In genomic region chr2:84874381-84875212, GRCh38 we compare ENCODE assay signal across 17 cellular contexts. TPM values are rescaled to one million over a fixed set of nuclear protein-coding genes. Genes with fewer than 3 reads are reported as not detected.
DNase-seq lines count a peak whose midpoint lies in the region; ATAC-seq, FAIRE-seq and TF ChIP-seq lines count a peak whose summit lies in the region.
"Had no signal": no experiment of that assay in that cellular context is flagged by ENCODE, and none has a peak within 500 bp of the region (broad histone marks: within the 10 kb centered on the region; RNA-seq: fewer than 3 reads in every experiment).

No MANE protein-coding gene starts in this region.

- DNase-seq in CD4-positive, alpha-beta memory T cell: peak in 1 of 5 donors; percentile 71
- DNase-seq in IMR-90: peak; percentile 80
- peak; percentile 29 for DNase-seq in astrocyte (ENCODE audit: low read depth)
- peak; percentile 51 for DNase-seq in mesenchymal stem cell
- no peak for DNase-seq in hippocampal formation (lab: John Stamatoyannopoulos, UW)
- DNase-seq in amniotic stem cell (lab: John Stamatoyannopoulos, UW): no peak
- DNase-seq: Caco-2; caudate nucleus; erythroblast; left ventricle myocardium superior; NCI-H2171; NK-92 treated with Interleukin-12 subunit alpha and Interleukin-12 subunit beta, amount 100 ng/mL, for 24 hours; SIG-M5; spleen had no signal

- H3K79me2 ChIP-seq in astrocyte (ENCODE audit: insufficient read depth, low read length): no peaks in the 10 kb centered on the region

- peak overlapping the region; percentile 16 for H3K27ac ChIP-seq in CD4-positive, alpha-beta memory T cell (ENCODE audit: low read depth, low read length)
- H3K27ac ChIP-seq in IMR-90 (ENCODE audit: insufficient read depth, low read length) (no peak overlapping the region), astrocyte (ENCODE audit: low read depth, low read length) (no peak overlapping the region), mesenchymal stem cell (ENCODE audit: low read length, poor library complexity, severe bottlenecking) (no peak overlapping the region)
- H3K27ac ChIP-seq: thoracic aorta had no signal

- H3K79me1 ChIP-seq in IMR-90 (ENCODE audit: low read depth in 1 of 2, low read length in 2 of 2) (peaks cover 27 to 50% of the 10 kb centered on the region in 2 experiments; a peak in 3 of 4 replicates), mesenchymal stem cell (replicated peaks; ENCODE audit: low read length, poor library complexity, severe bottlenecking) (no peaks in the 10 kb centered on the region)

- no peak overlapping the region for H2BK12ac ChIP-seq in mesenchymal stem cell (ENCODE audit: low read length in 2 of 2)

- no peak for TF ChIP-seq POLR2A in IMR-90 (IDR thresholded peaks at IDR 0.05; ENCODE audit: low read depth, low read length)

- H3K9ac ChIP-seq in IMR-90 (ENCODE audit: low read depth, low read length): no peak overlapping the region
- H3K9ac ChIP-seq in astrocyte (ENCODE audit: low read length): no peak overlapping the region
- H3K9ac ChIP-seq in mesenchymal stem cell (ENCODE audit: low read length): no peak overlapping the region

- H2AK9ac ChIP-seq in IMR-90 (replicated peaks; ENCODE audit: low read depth, low read length, poor library complexity): no peak overlapping the region

- dilution Hi-C loops in IMR-90 (cut with HindIII; ENCODE audit: low sequenced_read_pairs, unreplicated experiment): no loop called here

- no peaks in the 10 kb centered on the region for H3K27me3 ChIP-seq in CD4-positive, alpha-beta memory T cell (ENCODE audit: insufficient read depth, low read length)
- no peaks in the 10 kb centered on the region for H3K27me3 ChIP-seq in IMR-90 (ENCODE audit: control insufficient read depth, insufficient read depth, low read length)
- peaks cover 16% of the 10 kb centered on the region for H3K27me3 ChIP-seq in astrocyte (ENCODE audit: insufficient read depth, low read length)
- peaks cover 0 to 10% of the 10 kb centered on the region in 2 experiments for H3K27me3 ChIP-seq in mesenchymal stem cell (ENCODE audit: control insufficient read depth in 1 of 2, insufficient read depth in 1 of 2, low read length in 2 of 2)

- ATAC-seq in IMR-90 (ENCODE audit: low read depth): peak; percentile 19; the same call in 1 of the 2 replicates
- no peak for ATAC-seq in GM19452 (IDR thresholded peaks at IDR 0.05; ENCODE audit: unreplicated experiment)
- ATAC-seq: left ventricle myocardium superior had no signal

- no peak overlapping the region for H3K56ac ChIP-seq in IMR-90 (ENCODE audit: extremely low read depth, insufficient read depth, low read length)

- BruUV-seq in IMR-90 (replicated peaks; lab: Mats Ljungman, UMichigan): no TSS peak

- H3K14ac ChIP-seq in IMR-90 (replicated peaks; ENCODE audit: low read depth, low read length): no peak overlapping the region
- no peak overlapping the region for H3K14ac ChIP-seq in mesenchymal stem cell (ENCODE audit: low read length in 2 of 2)

- H3K27ac Mint-ChIP-seq in CD4-positive, alpha-beta memory T cell: peak overlapping the region; percentile 65 to 96 (median 86)
- no peak overlapping the region for H3K27ac Mint-ChIP-seq in astrocyte (ENCODE audit: unreplicated experiment)

- H4K20me1 ChIP-seq in IMR-90 (ENCODE audit: insufficient read depth, low read length) (no peaks in the 10 kb centered on the region), astrocyte (ENCODE audit: insufficient read depth, low read length) (no peaks in the 10 kb centered on the region)

- H3K4me1 ChIP-seq in CD4-positive, alpha-beta memory T cell (ENCODE audit: insufficient read depth, low read length): peaks cover 87% of the 10 kb centered on the region
- H3K4me1 ChIP-seq in IMR-90 (ENCODE audit: control insufficient read depth, insufficient read depth, low read length): peaks cover 11% of the 10 kb centered on the region
- H3K4me1 ChIP-seq in astrocyte (ENCODE audit: insufficient read depth, low read length): no peaks in the 10 kb centered on the region
- peaks cover 8% of the 10 kb centered on the region for H3K4me1 ChIP-seq in mesenchymal stem cell (ENCODE audit: control insufficient read depth, insufficient read depth, low read depth, low read length)
- H3K4me1 ChIP-seq: Caco-2 had no signal

- H2AFZ ChIP-seq in IMR-90 (replicated peaks; ENCODE audit: low read length, poor library complexity) (no peak overlapping the region), astrocyte (ENCODE audit: low read depth, low read length) (no peak overlapping the region), mesenchymal stem cell (ENCODE audit: low read depth, low read length) (no peak overlapping the region)

- intact Hi-C loops in CD4-positive, alpha-beta memory T cell (cut with micrococcal nuclease): no loop called here
- intact Hi-C loops in IMR-90 (cut with micrococcal nuclease): no loop called here

- CTCF ChIA-PET in CD4-positive, alpha-beta memory T cell (lab: Charles Lee; ENCODE audit: partially characterized antibody): interaction anchor here (1.1 to 7.9 kb wide), 4 partner anchors 17 to 133 kb away, joined by 3 to 64 read pairs (median 20); no protein-coding TSS in a partner anchor
- CTCF ChIA-PET in IMR-90 (lab: Yijun Ruan, JAX): no interaction called here

- FAIRE-seq in astrocyte (lab: Jason Lieb, UNC): no peak

- H4K8ac ChIP-seq in IMR-90 (ENCODE audit: low read depth in 2 of 2, low read length in 2 of 2): 0 out of 4 replicates have a peak overlapping the region, but pooled peaks of 1 of the 2 experiments have one; percentile 15
- no peak overlapping the region for H4K8ac ChIP-seq in mesenchymal stem cell (ENCODE audit: low read length)

- H4K91ac ChIP-seq in IMR-90 (ENCODE audit: insufficient read depth, low read depth, low read length) (peak overlapping the region; percentile 24; the same call in 1 of the 2 replicates), mesenchymal stem cell (ENCODE audit: low read length) (no peak overlapping the region)

- no peak overlapping the region for H2BK15ac ChIP-seq in IMR-90 (ENCODE audit: low read depth, low read length)
- H2BK15ac ChIP-seq in mesenchymal stem cell (ENCODE audit: low read depth, poor library complexity, severe bottlenecking): no peak overlapping the region

- POLR2A ChIA-PET in CD4-positive, alpha-beta memory T cell (lab: Charles Lee; ENCODE audit: partially characterized antibody): interaction anchor here (0.7 to 0.9 kb wide), 2 partner anchors 33 to 51 kb away, joined by 3 read pairs; no protein-coding TSS in a partner anchor
- POLR2A ChIA-PET in IMR-90 (lab: Charles Lee; ENCODE audit: unreplicated experiment): no interaction called here

- WGBS in IMR-90 (ENCODE audit: extremely low coverage in 2 of 2, insufficient read length in 1 of 2), 2 experiments: no CpG with 5 or more reads among the region's 7 CpGs
- WGBS in mesenchymal stem cell: 92% methylated on average over 7 of the region's 7 CpGs

- H3K27me3 Mint-ChIP-seq in CD4-positive, alpha-beta memory T cell: no peaks in the 10 kb centered on the region
- peaks cover 53% of the 10 kb centered on the region for H3K27me3 Mint-ChIP-seq in astrocyte (ENCODE audit: low read depth, unreplicated experiment)

- TF ChIP-seq CTCF in IMR-90 (conservative IDR thresholded peaks at IDR 0.05; ENCODE audit: low read depth, low read length) (no peak), astrocyte (IDR thresholded peaks at IDR 0.05; ENCODE audit: insufficient read depth, low read depth, low read length) (no peak)

- H2AK5ac ChIP-seq in IMR-90 (ENCODE audit: low read depth, low read length): peak overlapping the region; percentile 67
- H2AK5ac ChIP-seq in mesenchymal stem cell (ENCODE audit: low read length, severe bottlenecking): no peak overlapping the region

- no peak overlapping the region for H4K5ac ChIP-seq in IMR-90 (ENCODE audit: low read depth, low read length)

- H2BK5ac ChIP-seq in IMR-90 (ENCODE audit: low read depth, low read length, poor library complexity, severe bottlenecking) (no peak overlapping the region), mesenchymal stem cell (ENCODE audit: low read depth, low read length, poor library complexity, severe bottlenecking) (no peak overlapping the region)

- H3K4me3 ChIP-seq in CD4-positive, alpha-beta memory T cell (ENCODE audit: low read length in 2 of 2): no peak overlapping the region
- H3K4me3 ChIP-seq in IMR-90 (ENCODE audit: insufficient read depth, low read depth, low read length) (no peak overlapping the region), astrocyte (ENCODE audit: insufficient read depth, low read depth, low read length) (no peak overlapping the region), mesenchymal stem cell (ENCODE audit: insufficient read depth in 1 of 2, low read depth in 1 of 2, low read length in 2 of 2) (no peak overlapping the region)
- H3K4me3 ChIP-seq: spleen, thoracic aorta had no signal

- in situ Hi-C loops in IMR-90 (cut with MboI; ENCODE audit: low sequenced_read_pairs): loop anchor here (25.0 kb wide), 1 partner anchor 837 kb away; no protein-coding TSS in a partner anchor

- H3K4me3 Mint-ChIP-seq in CD4-positive, alpha-beta memory T cell: peak overlapping the region; percentile 0 to 97 (median 57)
- H3K4me3 Mint-ChIP-seq in astrocyte (ENCODE audit: unreplicated experiment): no peak overlapping the region
- H3K4me3 Mint-ChIP-seq: neural crest cell had no signal

- H2BK120ac ChIP-seq in IMR-90 (ENCODE audit: low read depth, low read length) (no peak overlapping the region), mesenchymal stem cell (ENCODE audit: low read depth, low read length) (no peak overlapping the region)

- H3K23ac ChIP-seq in IMR-90 (ENCODE audit: low read depth, low read length) (0 out of 2 replicates have a peak overlapping the region, but pooled peaks have one; percentile 53), mesenchymal stem cell (ENCODE audit: low read length in 2 of 2) (no peak overlapping the region)

- H3K9me1 ChIP-seq in IMR-90 (ENCODE audit: insufficient read depth, low read length): peaks cover 13% of the 10 kb centered on the region; the same call in 1 of the 2 replicates

- H2BK20ac ChIP-seq in IMR-90 (ENCODE audit: low read depth, low read length): no peak overlapping the region; the same call in 1 of the 2 replicates

- peak overlapping the region; percentile 57; the same call in 1 of the 2 replicates for H3K18ac ChIP-seq in IMR-90 (ENCODE audit: low read depth, low read length)
- H3K18ac ChIP-seq in mesenchymal stem cell (ENCODE audit: low read depth in 1 of 2, low read length in 2 of 2): no peak overlapping the region

- H3K36me3 Mint-ChIP-seq in CD4-positive, alpha-beta memory T cell: peaks cover 25 to 40% of the 10 kb centered on the region in 2 donors
- no peaks in the 10 kb centered on the region for H3K36me3 Mint-ChIP-seq in astrocyte (ENCODE audit: low read depth, unreplicated experiment)

- no peak overlapping the region for H3K4ac ChIP-seq in IMR-90 (ENCODE audit: low read depth, low read length)
- no peak overlapping the region for H3K4ac ChIP-seq in mesenchymal stem cell (ENCODE audit: low read depth in 1 of 2, low read length in 2 of 2)

- H3K9me3 ChIP-seq in CD4-positive, alpha-beta memory T cell (ENCODE audit: control insufficient read depth in 1 of 2, low read length in 2 of 2): no peaks in the 10 kb centered on the region
- no peaks in the 10 kb centered on the region for H3K9me3 ChIP-seq in IMR-90 (ENCODE audit: control insufficient read depth, insufficient read depth, low read length)
- H3K9me3 ChIP-seq in astrocyte (ENCODE audit: insufficient read depth, low read depth, low read length): no peaks in the 10 kb centered on the region
- H3K9me3 ChIP-seq in mesenchymal stem cell (ENCODE audit: control insufficient read depth, low read length): no peaks in the 10 kb centered on the region
- H3K9me3 ChIP-seq: Caco-2, spleen, thoracic aorta had no signal

- H3K9me3 Mint-ChIP-seq in CD4-positive, alpha-beta memory T cell: no peaks in the 10 kb centered on the region
- H3K9me3 Mint-ChIP-seq in astrocyte (ENCODE audit: unreplicated experiment): peaks cover 4% of the 10 kb centered on the region
- H3K9me3 Mint-ChIP-seq: neural crest cell had no signal

- H3K4me2 ChIP-seq in IMR-90 (ENCODE audit: low read depth, low read length) (no peak overlapping the region), astrocyte (ENCODE audit: low read length) (no peak overlapping the region), mesenchymal stem cell (ENCODE audit: low read length, poor library complexity, severe bottlenecking) (no peak overlapping the region)

- TF ChIP-seq RAD21 in IMR-90 (IDR thresholded peaks at IDR 0.05; ENCODE audit: low read length): no peak

- peaks cover 7% of the 10 kb centered on the region for H3K36me3 ChIP-seq in CD4-positive, alpha-beta memory T cell (ENCODE audit: insufficient read depth, low read length)
- H3K36me3 ChIP-seq in IMR-90 (ENCODE audit: control insufficient read depth, insufficient read depth, low read length) (peaks cover 10% of the 10 kb centered on the region), astrocyte (ENCODE audit: insufficient read depth, low read length) (no peaks in the 10 kb centered on the region), mesenchymal stem cell (ENCODE audit: control insufficient read depth in 1 of 2, insufficient read depth in 2 of 2, low read depth in 1 of 2, low read length in 2 of 2) (peaks cover 0 to 3% of the 10 kb centered on the region in 2 experiments)
- H3K36me3 ChIP-seq: spleen, thoracic aorta had no signal

- peaks cover 62 to 89% (median 79%) of the 10 kb centered on the region in 4 donors for H3K4me1 Mint-ChIP-seq in CD4-positive, alpha-beta memory T cell
- peaks cover 4% of the 10 kb centered on the region for H3K4me1 Mint-ChIP-seq in astrocyte (ENCODE audit: low read depth, unreplicated experiment)

RNA-seq across cellular contexts. Expression of gene TRABD2A, which starts 6.3 kb away (rescaled TPM):
- total RNA-seq in CD4-positive, alpha-beta memory T cell: 10 to 100 TPM; 83.3 to 90.7 TPM
- polyA plus RNA-seq in CD4-positive, alpha-beta memory T cell: 10 to 100 TPM; 67.1 to 81.2 TPM
- total RNA-seq in IMR-90 (2012; rRNA removed) (19.7 and 20.3 TPM in 2 replicates), astrocyte (2.6 and 3.2 TPM in 2 replicates)
- polyA plus RNA-seq in IMR-90 (2012; rRNA removed): 15.3 and 17.6 TPM in 2 replicates
- 8.1 and 12.6 TPM in 2 replicates for polyA plus RNA-seq in IMR-90 (2012; cell fraction: cytosol; rRNA removed)
- 7.4 and 9.4 TPM in 2 replicates for polyA plus RNA-seq in IMR-90 (2012; cell fraction: nucleus; rRNA removed; ENCODE audit: low replicate concordance)
- polyA plus RNA-seq in mesenchymal stem cell (2013, experiment 1 of 2): 6.6 TPM
- polyA plus RNA-seq in mesenchymal stem cell (2013, experiment 2 of 2): 6.3 TPM

RNA-seq across cellular contexts. Expression of gene TMSB10, which starts 30.9 kb away (rescaled TPM):
- 1,000 to 10,000 TPM; 1,218 to 1,245 TPM for total RNA-seq in CD4-positive, alpha-beta memory T cell
- polyA plus RNA-seq in CD4-positive, alpha-beta memory T cell: 1,000 to 10,000 TPM; 5,559 to 6,561 TPM
- total RNA-seq in IMR-90 (2012; rRNA removed): 842 and 3,620 TPM in 2 replicates
- 5,527 and 7,531 TPM in 2 replicates for polyA plus RNA-seq in IMR-90 (2012; rRNA removed)
- 7,585 and 16,787 TPM in 2 replicates for polyA plus RNA-seq in IMR-90 (2012; cell fraction: cytosol; rRNA removed)
- 1,357 and 2,658 TPM in 2 replicates for polyA plus RNA-seq in IMR-90 (2012; cell fraction: nucleus; rRNA removed; ENCODE audit: low replicate concordance)
- 2,866 and 3,439 TPM in 2 replicates for total RNA-seq in astrocyte
- polyA plus RNA-seq in mesenchymal stem cell (2013, experiment 1 of 2): 4,228 TPM
- polyA plus RNA-seq in mesenchymal stem cell (2013, experiment 2 of 2): 4,226 TPM

Comparison
In these comparisons a context has a peak if more than half of its experiments do, and no peak if none do; other contexts are left out.
1. DNase-seq: peak in IMR-90 (single experiment), astrocyte (single experiment) and mesenchymal stem cell (single experiment); none in hippocampal formation (0 of 2) and amniotic stem cell (single experiment).